In the genomic region with DNA sequence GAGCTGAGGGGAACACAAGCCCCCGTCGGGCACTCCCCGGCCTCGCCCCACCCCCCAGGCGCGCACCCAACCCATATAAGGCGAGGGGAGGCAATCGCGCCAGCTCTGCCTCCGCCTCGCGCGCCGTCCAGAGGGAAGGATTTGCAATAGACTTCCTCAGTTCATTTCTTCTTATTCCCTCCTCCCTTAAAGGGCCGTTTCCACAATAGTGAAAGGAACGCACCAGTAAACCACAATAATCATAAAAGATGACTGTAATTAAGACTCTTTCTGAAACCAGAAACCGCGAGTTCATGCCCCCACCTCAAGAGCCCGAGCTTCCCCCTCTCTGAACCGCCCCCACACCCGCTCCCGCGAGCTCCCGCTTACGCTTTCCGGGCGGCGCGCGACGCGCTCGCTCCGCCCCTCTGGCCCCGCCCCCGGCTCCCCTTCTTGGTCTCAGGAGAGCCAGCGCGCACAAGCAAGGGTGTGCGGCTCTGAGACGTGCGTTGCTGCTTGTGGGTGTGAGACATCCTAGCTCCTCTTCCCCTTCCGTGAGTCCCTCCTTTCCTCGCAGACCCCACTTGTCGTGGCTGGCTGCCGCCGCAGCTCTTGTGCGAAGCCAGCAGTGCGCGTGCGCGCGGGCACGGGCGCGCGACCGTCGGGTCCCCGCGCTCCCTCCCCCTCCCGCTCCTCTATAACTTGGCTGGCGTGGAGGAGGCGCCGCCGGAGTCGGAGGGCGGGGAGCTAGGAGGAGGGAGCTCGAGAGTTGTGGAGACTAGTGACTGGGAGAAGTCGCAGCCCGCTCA, we compare ENCODE assay signal across 1 cellular context.
A peak's percentile ranks its signal among the peaks of the same experiment; 100 is the strongest.
TF ChIP-seq lines count a peak whose summit lies in the region.

A gene with protein sequence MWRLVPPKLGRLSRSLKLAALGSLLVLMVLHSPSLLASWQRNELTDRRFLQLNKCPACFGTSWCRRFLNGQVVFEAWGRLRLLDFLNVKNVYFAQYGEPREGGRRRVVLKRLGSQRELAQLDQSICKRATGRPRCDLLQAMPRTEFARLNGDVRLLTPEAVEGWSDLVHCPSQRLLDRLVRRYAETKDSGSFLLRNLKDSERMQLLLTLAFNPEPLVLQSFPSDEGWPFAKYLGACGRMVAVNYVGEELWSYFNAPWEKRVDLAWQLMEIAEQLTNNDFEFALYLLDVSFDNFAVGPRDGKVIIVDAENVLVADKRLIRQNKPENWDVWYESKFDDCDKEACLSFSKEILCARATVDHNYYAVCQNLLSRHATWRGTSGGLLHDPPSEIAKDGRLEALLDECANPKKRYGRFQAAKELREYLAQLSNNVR (plus strand): TSS at position 457 of the 788 bp plus-strand sequence. CDS start 510 bp downstream, outside the sequence.

TF ChIP-seq in K562, 482 proteins besides CTCF, POLR2A, EP300 and RAD21 (continued from another document and continues in another):
- TF ChIP-seq SOX6 (IDR thresholded peaks at IDR 0.05) (peak; percentile 38; the same call in 1 of the 2 replicates), NFATC3 (IDR thresholded peaks at IDR 0.05) (no peak), NR2C2 (CRISPR knock-in tag; IDR thresholded peaks at IDR 0.05) (no peak), NR2C2 (tag; IDR thresholded peaks at IDR 0.05) (peak; percentile 44; the same call in 1 of the 2 replicates), ZNF551 (CRISPR knock-in tag; IDR thresholded peaks at IDR 0.05) (no peak), ZFP36 (IDR thresholded peaks at IDR 0.05; ENCODE audit: low read depth, low read length, partially characterized antibody) (no peak), CHD4 (IDR thresholded peaks at IDR 0.05; ENCODE audit: insufficient read depth, insufficient replicate concordance, low read depth, low read length, poor library complexity, severe bottlenecking) (no peak), ATF7 (IDR thresholded peaks at IDR 0.05) (peak; percentile 58), GATAD2B (IDR thresholded peaks at IDR 0.05; ENCODE audit: borderline replicate concordance) (no peak), TCFL5 (CRISPR knock-in tag; conservative IDR thresholded peaks at IDR 0.05) (no peak; the same call in 1 of the 2 replicates), SAP30 (IDR thresholded peaks at IDR 0.05; ENCODE audit: borderline replicate concordance, insufficient read depth, low read depth, low read length, poor library complexity, severe bottlenecking) (no peak), CHD2 (IDR thresholded peaks at IDR 0.05; ENCODE audit: low read depth, low read length) (peak; percentile 64; the same call in 1 of the 2 replicates), CSDE1 (IDR thresholded peaks at IDR 0.05) (no peak), MAFG (tag; conservative IDR thresholded peaks at IDR 0.05) (no peak), POLR2AphosphoS5 (IDR thresholded peaks at IDR 0.05; ENCODE audit: control insufficient read depth, insufficient read depth, low read depth, low read length) (peak; percentile 57; the same call in 1 of the 2 replicates), NCOA6 (IDR thresholded peaks at IDR 0.05) (peak; percentile 78), ZNF644 (tag; IDR thresholded peaks at IDR 0.05; ENCODE audit: low read depth) (peak; percentile 81), TCF7 (IDR thresholded peaks at IDR 0.05; ENCODE audit: borderline replicate concordance) (no peak), ZNF311 (CRISPR knock-in tag; IDR thresholded peaks at IDR 0.05) (no peak), TAF9B (IDR thresholded peaks at IDR 0.05; ENCODE audit: partially characterized antibody) (peak; percentile 41), ZNF165 (CRISPR knock-in tag; IDR thresholded peaks at IDR 0.05; ENCODE audit: borderline replicate concordance) (no peak), HDAC6 (IDR thresholded peaks at IDR 0.05; ENCODE audit: low read depth, low read length) (no peak), SREBF1 (IDR thresholded peaks at IDR 0.05; ENCODE audit: borderline replicate concordance, low read depth, low read length) (no peak), ZNF3 (CRISPR knock-in tag; IDR thresholded peaks at IDR 0.05) (no peak), SMARCB1 (IDR thresholded peaks at IDR 0.05; ENCODE audit: insufficient read length, low read depth) (no peak), NR1H2 (CRISPR knock-in tag; IDR thresholded peaks at IDR 0.05) (no peak), PHF20 (IDR thresholded peaks at IDR 0.05; ENCODE audit: partially characterized antibody) (no peak), SMAD1 (IDR thresholded peaks at IDR 0.05; ENCODE audit: low read depth, low read length, partially characterized antibody) (peak; percentile 7), FIP1L1 (IDR thresholded peaks at IDR 0.05; ENCODE audit: low read depth, low read length, poor library complexity, severe bottlenecking) (peak; percentile 55), CAMTA2 (CRISPR knock-in tag; conservative IDR thresholded peaks at IDR 0.05) (0 out of 2 replicates have a peak, but pooled peaks have one; percentile 55), NR3C1 (CRISPR knock-in tag; IDR thresholded peaks at IDR 0.05) (no peak), CBX5 (IDR thresholded peaks at IDR 0.05; ENCODE audit: borderline replicate concordance, low read depth) (no peak), LCOR (CRISPR knock-in tag; IDR thresholded peaks at IDR 0.05) (no peak; the same call in 1 of the 2 replicates), SIN3A (IDR thresholded peaks at IDR 0.05; ENCODE audit: borderline replicate concordance in 2 of 2, control insufficient read depth in 1 of 2, low read depth in 2 of 2, low read length in 2 of 2) (peak; percentile 3 to 49; a peak in 1 of 4 replicates), HNRNPL (IDR thresholded peaks at IDR 0.05; ENCODE audit: low read depth, low read length) (no peak), FOXA1 (IDR thresholded peaks at IDR 0.05; ENCODE audit: borderline replicate concordance) (no peak), NELFE (IDR thresholded peaks at IDR 0.05; ENCODE audit: insufficient read depth, insufficient read length) (no peak), COPS2 (conservative IDR thresholded peaks at IDR 0.05) (no peak)
- TF ChIP-seq, protein P1, sequence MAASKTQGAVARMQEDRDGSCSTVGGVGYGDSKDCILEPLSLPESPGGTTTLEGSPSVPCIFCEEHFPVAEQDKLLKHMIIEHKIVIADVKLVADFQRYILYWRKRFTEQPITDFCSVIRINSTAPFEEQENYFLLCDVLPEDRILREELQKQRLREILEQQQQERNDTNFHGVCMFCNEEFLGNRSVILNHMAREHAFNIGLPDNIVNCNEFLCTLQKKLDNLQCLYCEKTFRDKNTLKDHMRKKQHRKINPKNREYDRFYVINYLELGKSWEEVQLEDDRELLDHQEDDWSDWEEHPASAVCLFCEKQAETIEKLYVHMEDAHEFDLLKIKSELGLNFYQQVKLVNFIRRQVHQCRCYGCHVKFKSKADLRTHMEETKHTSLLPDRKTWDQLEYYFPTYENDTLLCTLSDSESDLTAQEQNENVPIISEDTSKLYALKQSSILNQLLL (CRISPR knock-in tag; IDR thresholded peaks at IDR 0.05; ENCODE audit: borderline replicate concordance), result no peak
- TF ChIP-seq, protein P2, sequence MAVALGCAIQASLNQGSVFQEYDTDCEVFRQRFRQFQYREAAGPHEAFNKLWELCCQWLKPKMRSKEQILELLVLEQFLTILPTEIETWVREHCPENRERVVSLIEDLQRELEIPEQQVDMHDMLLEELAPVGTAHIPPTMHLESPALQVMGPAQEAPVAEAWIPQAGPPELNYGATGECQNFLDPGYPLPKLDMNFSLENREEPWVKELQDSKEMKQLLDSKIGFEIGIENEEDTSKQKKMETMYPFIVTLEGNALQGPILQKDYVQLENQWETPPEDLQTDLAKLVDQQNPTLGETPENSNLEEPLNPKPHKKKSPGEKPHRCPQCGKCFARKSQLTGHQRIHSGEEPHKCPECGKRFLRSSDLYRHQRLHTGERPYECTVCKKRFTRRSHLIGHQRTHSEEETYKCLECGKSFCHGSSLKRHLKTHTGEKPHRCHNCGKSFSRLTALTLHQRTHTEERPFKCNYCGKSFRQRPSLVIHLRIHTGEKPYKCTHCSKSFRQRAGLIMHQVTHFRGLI (CRISPR knock-in tag; IDR thresholded peaks at IDR 0.05), result no peak
- TF ChIP-seq, protein P3, sequence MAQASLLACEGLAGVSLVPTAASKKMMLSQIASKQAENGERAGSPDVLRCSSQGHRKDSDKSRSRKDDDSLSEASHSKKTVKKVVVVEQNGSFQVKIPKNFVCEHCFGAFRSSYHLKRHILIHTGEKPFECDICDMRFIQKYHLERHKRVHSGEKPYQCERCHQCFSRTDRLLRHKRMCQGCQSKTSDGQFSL (CRISPR knock-in tag; IDR thresholded peaks at IDR 0.05), result no peak
- TF ChIP-seq, protein P3 (tag; IDR thresholded peaks at IDR 0.05), result no peak
- TF ChIP-seq, protein P4, sequence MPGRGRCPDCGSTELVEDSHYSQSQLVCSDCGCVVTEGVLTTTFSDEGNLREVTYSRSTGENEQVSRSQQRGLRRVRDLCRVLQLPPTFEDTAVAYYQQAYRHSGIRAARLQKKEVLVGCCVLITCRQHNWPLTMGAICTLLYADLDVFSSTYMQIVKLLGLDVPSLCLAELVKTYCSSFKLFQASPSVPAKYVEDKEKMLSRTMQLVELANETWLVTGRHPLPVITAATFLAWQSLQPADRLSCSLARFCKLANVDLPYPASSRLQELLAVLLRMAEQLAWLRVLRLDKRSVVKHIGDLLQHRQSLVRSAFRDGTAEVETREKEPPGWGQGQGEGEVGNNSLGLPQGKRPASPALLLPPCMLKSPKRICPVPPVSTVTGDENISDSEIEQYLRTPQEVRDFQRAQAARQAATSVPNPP (IDR thresholded peaks at IDR 0.05; ENCODE audit: borderline replicate concordance, insufficient read depth, insufficient read length), result no peak
- TF ChIP-seq, protein P5, sequence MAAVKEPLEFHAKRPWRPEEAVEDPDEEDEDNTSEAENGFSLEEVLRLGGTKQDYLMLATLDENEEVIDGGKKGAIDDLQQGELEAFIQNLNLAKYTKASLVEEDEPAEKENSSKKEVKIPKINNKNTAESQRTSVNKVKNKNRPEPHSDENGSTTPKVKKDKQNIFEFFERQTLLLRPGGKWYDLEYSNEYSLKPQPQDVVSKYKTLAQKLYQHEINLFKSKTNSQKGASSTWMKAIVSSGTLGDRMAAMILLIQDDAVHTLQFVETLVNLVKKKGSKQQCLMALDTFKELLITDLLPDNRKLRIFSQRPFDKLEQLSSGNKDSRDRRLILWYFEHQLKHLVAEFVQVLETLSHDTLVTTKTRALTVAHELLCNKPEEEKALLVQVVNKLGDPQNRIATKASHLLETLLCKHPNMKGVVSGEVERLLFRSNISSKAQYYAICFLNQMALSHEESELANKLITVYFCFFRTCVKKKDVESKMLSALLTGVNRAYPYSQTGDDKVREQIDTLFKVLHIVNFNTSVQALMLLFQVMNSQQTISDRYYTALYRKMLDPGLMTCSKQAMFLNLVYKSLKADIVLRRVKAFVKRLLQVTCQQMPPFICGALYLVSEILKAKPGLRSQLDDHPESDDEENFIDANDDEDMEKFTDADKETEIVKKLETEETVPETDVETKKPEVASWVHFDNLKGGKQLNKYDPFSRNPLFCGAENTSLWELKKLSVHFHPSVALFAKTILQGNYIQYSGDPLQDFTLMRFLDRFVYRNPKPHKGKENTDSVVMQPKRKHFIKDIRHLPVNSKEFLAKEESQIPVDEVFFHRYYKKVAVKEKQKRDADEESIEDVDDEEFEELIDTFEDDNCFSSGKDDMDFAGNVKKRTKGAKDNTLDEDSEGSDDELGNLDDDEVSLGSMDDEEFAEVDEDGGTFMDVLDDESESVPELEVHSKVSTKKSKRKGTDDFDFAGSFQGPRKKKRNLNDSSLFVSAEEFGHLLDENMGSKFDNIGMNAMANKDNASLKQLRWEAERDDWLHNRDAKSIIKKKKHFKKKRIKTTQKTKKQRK (IDR thresholded peaks at IDR 0.05; ENCODE audit: borderline replicate concordance, low read depth, low read length), result no peak
- TF ChIP-seq, protein P6, sequence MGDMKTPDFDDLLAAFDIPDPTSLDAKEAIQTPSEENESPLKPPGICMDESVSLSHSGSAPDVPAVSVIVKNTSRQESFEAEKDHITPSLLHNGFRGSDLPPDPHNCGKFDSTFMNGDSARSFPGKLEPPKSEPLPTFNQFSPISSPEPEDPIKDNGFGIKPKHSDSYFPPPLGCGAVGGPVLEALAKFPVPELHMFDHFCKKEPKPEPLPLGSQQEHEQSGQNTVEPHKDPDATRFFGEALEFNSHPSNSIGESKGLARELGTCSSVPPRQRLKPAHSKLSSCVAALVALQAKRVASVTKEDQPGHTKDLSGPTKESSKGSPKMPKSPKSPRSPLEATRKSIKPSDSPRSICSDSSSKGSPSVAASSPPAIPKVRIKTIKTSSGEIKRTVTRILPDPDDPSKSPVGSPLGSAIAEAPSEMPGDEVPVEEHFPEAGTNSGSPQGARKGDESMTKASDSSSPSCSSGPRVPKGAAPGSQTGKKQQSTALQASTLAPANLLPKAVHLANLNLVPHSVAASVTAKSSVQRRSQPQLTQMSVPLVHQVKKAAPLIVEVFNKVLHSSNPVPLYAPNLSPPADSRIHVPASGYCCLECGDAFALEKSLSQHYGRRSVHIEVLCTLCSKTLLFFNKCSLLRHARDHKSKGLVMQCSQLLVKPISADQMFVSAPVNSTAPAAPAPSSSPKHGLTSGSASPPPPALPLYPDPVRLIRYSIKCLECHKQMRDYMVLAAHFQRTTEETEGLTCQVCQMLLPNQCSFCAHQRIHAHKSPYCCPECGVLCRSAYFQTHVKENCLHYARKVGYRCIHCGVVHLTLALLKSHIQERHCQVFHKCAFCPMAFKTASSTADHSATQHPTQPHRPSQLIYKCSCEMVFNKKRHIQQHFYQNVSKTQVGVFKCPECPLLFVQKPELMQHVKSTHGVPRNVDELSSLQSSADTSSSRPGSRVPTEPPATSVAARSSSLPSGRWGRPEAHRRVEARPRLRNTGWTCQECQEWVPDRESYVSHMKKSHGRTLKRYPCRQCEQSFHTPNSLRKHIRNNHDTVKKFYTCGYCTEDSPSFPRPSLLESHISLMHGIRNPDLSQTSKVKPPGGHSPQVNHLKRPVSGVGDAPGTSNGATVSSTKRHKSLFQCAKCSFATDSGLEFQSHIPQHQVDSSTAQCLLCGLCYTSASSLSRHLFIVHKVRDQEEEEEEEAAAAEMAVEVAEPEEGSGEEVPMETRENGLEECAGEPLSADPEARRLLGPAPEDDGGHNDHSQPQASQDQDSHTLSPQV (IDR thresholded peaks at IDR 0.05), result no peak
- TF ChIP-seq, protein P7, sequence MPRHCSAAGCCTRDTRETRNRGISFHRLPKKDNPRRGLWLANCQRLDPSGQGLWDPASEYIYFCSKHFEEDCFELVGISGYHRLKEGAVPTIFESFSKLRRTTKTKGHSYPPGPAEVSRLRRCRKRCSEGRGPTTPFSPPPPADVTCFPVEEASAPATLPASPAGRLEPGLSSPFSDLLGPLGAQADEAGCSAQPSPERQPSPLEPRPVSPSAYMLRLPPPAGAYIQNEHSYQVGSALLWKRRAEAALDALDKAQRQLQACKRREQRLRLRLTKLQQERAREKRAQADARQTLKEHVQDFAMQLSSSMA (CRISPR knock-in tag; IDR thresholded peaks at IDR 0.05), result no peak
